In the genomic region with DNA sequence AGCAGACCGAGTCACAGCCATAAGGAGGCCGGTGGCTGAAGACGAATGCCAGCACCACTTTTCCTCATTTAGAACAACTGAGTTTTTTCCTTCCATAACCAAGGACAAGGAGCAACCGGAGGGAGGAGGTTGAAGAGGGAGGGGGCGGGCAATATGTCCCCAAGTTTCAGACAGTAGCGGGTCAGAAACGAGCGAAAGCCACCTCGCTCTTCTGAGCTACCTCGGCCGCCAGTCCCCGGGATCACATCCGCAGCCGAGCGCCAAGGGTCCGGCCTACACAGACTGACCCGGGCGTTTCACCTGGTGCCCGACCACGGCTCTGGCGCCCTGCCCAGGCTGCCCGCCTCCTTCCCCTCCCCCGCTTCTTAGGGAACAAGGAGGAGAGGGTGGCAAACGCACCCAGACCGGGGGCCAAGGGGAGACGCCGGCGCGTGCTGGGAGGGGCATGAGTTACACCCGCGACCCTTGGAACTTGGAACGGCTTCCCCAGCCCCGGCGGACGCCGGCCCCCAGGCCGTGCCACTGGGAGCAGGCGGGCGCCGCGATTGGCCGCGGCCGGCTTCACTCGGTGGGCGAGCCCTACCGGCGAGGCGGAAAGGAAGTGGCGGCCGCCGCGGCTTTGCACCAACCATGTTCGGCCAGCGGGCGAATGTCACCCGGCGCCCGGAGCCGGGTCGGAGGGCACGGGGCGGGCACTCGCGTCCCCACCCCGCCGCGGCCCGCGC, we compare ENCODE assay signal across 8 cellular contexts. TPM values are rescaled to one million over a fixed set of nuclear protein-coding genes. Genes with fewer than 3 reads are reported as not detected.
A peak's percentile ranks its signal among the peaks of the same experiment; 100 is the strongest.
DNase-seq lines count a peak whose midpoint lies in the region; ATAC-seq and TF ChIP-seq lines count a peak whose summit lies in the region.

No MANE protein-coding gene starts in this region.

- DNase-seq in COLO829 (ENCODE audit: low spot score) (peak; percentile 58), HUDEP-2 (lab: John Stamatoyannopoulos, UW; ENCODE audit: unreplicated experiment in 76 of 76) (peak in 59 of 76 experiments; percentile 3 to 75 (median 44)), T follicular helper cell (ENCODE audit: low read depth) (peak; percentile 16), ascending aorta (ENCODE audit: low spot score in 2 of 2) (peak; percentile 42 to 93), right cardiac atrium (peak; percentile 90 to 95 (median 93)), progenitor cell of endocrine pancreas (ENCODE audit: low spot score, unreplicated experiment) (peak; percentile 68)

- H3K4me3 Mint-ChIP-seq in progenitor cell of endocrine pancreas (ENCODE audit: low read depth): peak overlapping the region; percentile 87

- H3K4me3 ChIP-seq in ascending aorta (peak overlapping the region; percentile 89 to 95), right cardiac atrium (ENCODE audit: low read length) (peak overlapping the region; percentile 98)

- ATAC-seq in GM19328 (IDR thresholded peaks at IDR 0.05; ENCODE audit: unreplicated experiment) (peak; percentile 16), right cardiac atrium (peak; percentile 84 to 85), GM18519 (IDR thresholded peaks at IDR 0.05; ENCODE audit: low FRiP score, unreplicated experiment) (no peak)

- TF ChIP-seq CTCF in ascending aorta (IDR thresholded peaks at IDR 0.05) (peak in 2 of 3 experiments; percentile 21 to 31), progenitor cell of endocrine pancreas (IDR thresholded peaks at IDR 0.05; ENCODE audit: unreplicated experiment) (no peak)

- H3K27me3 Mint-ChIP-seq in progenitor cell of endocrine pancreas: no peaks in the 10 kb centered on the region

- no peaks in the 10 kb centered on the region for H3K9me3 ChIP-seq in ascending aorta
- H3K9me3 ChIP-seq in right cardiac atrium (ENCODE audit: control insufficient read depth, low read length): no peaks in the 10 kb centered on the region

- intact Hi-C loops in ascending aorta (cut with DNase I): loop anchor here (1.0 to 10.0 kb wide), 4 partner anchors 72 to 1375 kb away; partner anchors contain the start of genes ACSL1 and WWC2
- intact Hi-C loops in right cardiac atrium (cut with DNase I): loop anchor here in 3 of 4 donors (5.0 to 10.0 kb wide), 5 partner anchors 55 to 208 kb away; no protein-coding TSS in a partner anchor

- H3K4me1 ChIP-seq in ascending aorta: peaks cover 0 to 18% of the 10 kb centered on the region in 2 donors
- peaks cover 7% of the 10 kb centered on the region for H3K4me1 ChIP-seq in right cardiac atrium (ENCODE audit: control insufficient read depth, insufficient read depth, low read length)

- no peaks in the 10 kb centered on the region for H3K36me3 ChIP-seq in ascending aorta

- H3K27ac ChIP-seq in ascending aorta (peak overlapping the region; percentile 93 to 96), right cardiac atrium (ENCODE audit: low read length) (peak overlapping the region; percentile 94)

- no peaks in the 10 kb centered on the region for H3K27me3 ChIP-seq in ascending aorta
- H3K27me3 ChIP-seq in right cardiac atrium (ENCODE audit: control insufficient read depth, insufficient read depth): no peaks in the 10 kb centered on the region

- H3K4me1 Mint-ChIP-seq in progenitor cell of endocrine pancreas (ENCODE audit: low read depth): peaks cover 23% of the 10 kb centered on the region

- WGBS in right cardiac atrium: under 1% methylated on average over 70 of the region's 70 CpGs

- peak overlapping the region; percentile 96 for H3K27ac Mint-ChIP-seq in progenitor cell of endocrine pancreas

- H3K36me3 Mint-ChIP-seq in progenitor cell of endocrine pancreas (ENCODE audit: insufficient read depth): no peaks in the 10 kb centered on the region

- H3K9me3 Mint-ChIP-seq in progenitor cell of endocrine pancreas (ENCODE audit: low read depth): no peaks in the 10 kb centered on the region

RNA-seq across cellular contexts. Expression of gene IRF2, which starts 1.6 kb away (rescaled TPM):
- total RNA-seq in ascending aorta (39.6 TPM), right cardiac atrium (10 to 100 TPM; 19.6 to 39.3 (median 28.4) TPM), progenitor cell of endocrine pancreas (14.3 and 19.1 TPM in 2 replicates)
- polyA plus RNA-seq in right cardiac atrium: 16.8 TPM

Comparison
In these comparisons a context has a peak if more than half of its experiments do, and no peak if none do; other contexts are left out.
1. DNase-seq: peak in every context shown above with its lines; median percentile 93 in right cardiac atrium; 68 in progenitor cell of endocrine pancreas; 68 in ascending aorta; 58 in COLO829; 44 in HUDEP-2; 16 in T follicular helper cell.